ENCODE assay signal across 8 cellular contexts in genomic region chr1:3796215-3797193, GRCh38. TPM values are rescaled to one million over a fixed set of nuclear protein-coding genes. Genes with fewer than 3 reads are reported as not detected.
DNase-seq lines count a peak whose midpoint lies in the region; ATAC-seq lines count a peak whose summit lies in the region.

Gene LRRC47, minus strand, starts transcription at chr1:3796498. Its CDS starts 22 bp downstream, at chr1:3796476.

- peak within 1 kb of the TSS; percentile 63 for H3K27ac ChIP-seq in KOPT-K1 (ENCODE audit: low read depth, low read length, poor library complexity, severe bottlenecking)

- peak within 1 kb of the TSS; percentile 88 to 91 for H3K27ac Mint-ChIP-seq in natural killer cell treated with Interleukin-12 subunit alpha and Interleukin-12 subunit beta and Interleukin-15 and Interleukin-18, amount 100 ng/mL, for 72 hours

- peaks cover 5 to 8% of the 10 kb centered on the region in 2 donors for H3K27me3 Mint-ChIP-seq in natural killer cell treated with Interleukin-12 subunit alpha and Interleukin-12 subunit beta and Interleukin-15 and Interleukin-18, amount 100 ng/mL, for 72 hours

- peaks cover 3% of the 10 kb centered on the region for H3K9me3 Mint-ChIP-seq in natural killer cell treated with Interleukin-12 subunit alpha and Interleukin-12 subunit beta and Interleukin-15 and Interleukin-18, amount 100 ng/mL, for 72 hours

- peaks cover 27% of the 10 kb centered on the region for H3K36me3 ChIP-seq in KOPT-K1 (ENCODE audit: insufficient read depth, low read length)

- H3K36me3 Mint-ChIP-seq in natural killer cell treated with Interleukin-12 subunit alpha and Interleukin-12 subunit beta and Interleukin-15 and Interleukin-18, amount 100 ng/mL, for 72 hours = no peaks in the 10 kb centered on the region

- peak within 1 kb of the TSS; percentile 91 for H3K4me3 Mint-ChIP-seq in natural killer cell treated with Interleukin-12 subunit alpha and Interleukin-12 subunit beta and Interleukin-15 and Interleukin-18, amount 100 ng/mL, for 72 hours

- DNase-seq in Daoy (ENCODE audit: low read depth) (peak; percentile 96), SHP77 (lab: John Stamatoyannopoulos, UW) (peak; percentile 84 to 91), fibroblast of peridontal ligament (ENCODE audit: extremely low read depth) (peak; percentile 86)
- DNase-seq in activated T-helper 9 cell treated with anti-CD3 and anti-CD28 coated beads, Interleukin-2, amount 50 U/mL, for 16 hours (ENCODE audit: low read depth) = peak; percentile 92
- DNase-seq in natural killer cell treated with Interleukin-12 subunit alpha and Interleukin-12 subunit beta and Interleukin-15 and Interleukin-18, amount 100 ng/mL, for 72 hours (ENCODE audit: low spot score) = peak; percentile 95
- peak; percentile 93 for DNase-seq in stimulated activated naive CD4-positive, alpha-beta T cell treated with Interleukin-2 at 50 U/mL for 16 hours (lab: John Stamatoyannopoulos, UW)

- peak; percentile 96 for ATAC-seq in GM21825 (IDR thresholded peaks at IDR 0.05; ENCODE audit: unreplicated experiment)
- ATAC-seq in natural killer cell treated with Interleukin-12 subunit alpha and Interleukin-12 subunit beta and Interleukin-15 and Interleukin-18, amount 100 ng/mL, for 72 hours = peak; percentile 100

- peaks cover 7% of the 10 kb centered on the region for H3K9me3 ChIP-seq in KOPT-K1 (ENCODE audit: insufficient read depth, low read length, poor library complexity, severe bottlenecking)

- H3K4me1 Mint-ChIP-seq in natural killer cell treated with Interleukin-12 subunit alpha and Interleukin-12 subunit beta and Interleukin-15 and Interleukin-18, amount 100 ng/mL, for 72 hours (ENCODE audit: low read depth in 2 of 2) = peaks cover 26 to 36% of the 10 kb centered on the region in 2 donors

RNA-seq across cellular contexts. Expression of gene LRRC47, which starts in this region (rescaled TPM):
- 60.2 and 62.6 TPM in 2 replicates for total RNA-seq in Daoy (2014; rRNA removed; shearing (Covaris generic))
- total RNA-seq in natural killer cell treated with Interleukin-12 subunit alpha and Interleukin-12 subunit beta and Interleukin-15 and Interleukin-18, amount 100 ng/mL, for 72 hours = 10 to 100 TPM; 46.4 to 54.1 TPM

Comparison
In these comparisons a context has a peak if more than half of its experiments do, and no peak if none do; other contexts are left out.
1. Peak in every context shown above with its lines: DNase-seq, ATAC-seq and H3K27ac ChIP-seq.